In the genomic region with DNA sequence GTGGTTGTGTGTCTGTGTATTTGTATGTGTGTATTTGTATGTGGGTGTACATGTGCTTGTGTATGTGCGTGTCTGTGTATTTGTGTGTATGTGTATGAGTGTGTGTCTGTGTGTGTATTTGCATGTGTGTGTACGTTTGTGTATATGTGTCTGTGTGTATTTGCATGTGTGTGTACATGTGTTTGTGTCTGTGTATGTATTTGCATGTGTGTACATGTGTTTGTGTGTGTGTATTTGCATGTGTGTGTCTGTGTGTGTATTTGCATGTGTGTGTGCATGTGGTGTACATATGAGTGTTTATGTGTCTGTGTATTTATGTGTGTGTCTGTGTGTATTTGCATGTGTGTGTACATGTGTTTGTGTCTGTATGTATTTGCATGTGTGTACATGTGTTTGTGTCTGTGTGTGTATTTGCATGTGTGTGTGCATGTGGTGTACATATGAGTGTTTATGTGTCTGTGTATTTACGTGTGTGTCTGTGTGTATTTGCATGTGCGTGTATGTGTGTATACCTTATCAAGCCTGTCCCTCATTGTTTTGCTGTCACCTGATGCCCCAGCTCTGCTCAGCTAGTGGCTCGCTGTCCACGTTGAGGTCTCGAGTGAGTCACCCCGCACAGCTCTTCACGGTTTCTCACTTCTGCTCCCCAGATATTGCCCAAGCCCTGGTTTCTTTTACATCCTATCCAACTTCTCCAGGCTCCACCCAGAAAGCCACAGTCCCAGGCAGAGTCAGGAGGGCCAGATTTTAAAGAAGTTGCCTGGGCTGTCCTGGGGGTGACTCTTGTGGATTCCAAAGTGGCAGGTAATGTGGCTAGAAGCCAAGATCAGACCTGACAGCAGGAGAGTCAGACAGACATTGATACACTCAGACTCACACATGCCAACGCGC, we compare ENCODE assay signal across 9 cellular contexts. TPM values are rescaled to one million over a fixed set of nuclear protein-coding genes. Genes with fewer than 3 reads are reported as not detected.
DNase-seq lines count a peak whose midpoint lies in the region; ATAC-seq and TF ChIP-seq lines count a peak whose summit lies in the region.
"Had no signal": no experiment of that assay in that cellular context is flagged by ENCODE, and none has a peak within 500 bp of the region (broad histone marks: within the 10 kb centered on the region; RNA-seq: fewer than 3 reads in every experiment).

No MANE protein-coding gene starts in this region.

- H3K23ac ChIP-seq in trophoblast cell (ENCODE audit: low read length): no peak overlapping the region

- ATAC-seq in GM21367 (IDR thresholded peaks at IDR 0.05; ENCODE audit: unreplicated experiment): no peak

- WGBS in trophoblast cell (ENCODE audit: extremely low coverage, insufficient coverage, insufficient read length): no CpG with 5 or more reads among the region's 11 CpGs

- H4K91ac ChIP-seq in trophoblast cell (ENCODE audit: low read depth, low read length): no peak overlapping the region

- H2BK5ac ChIP-seq in trophoblast cell (ENCODE audit: low read depth, low read length, poor library complexity): no peak overlapping the region

- TF ChIP-seq CTCF in epithelial cell of esophagus (IDR thresholded peaks at IDR 0.05; ENCODE audit: insufficient read depth, low read depth, low read length, missing control alignments): no peak

- H3K4me1 Mint-ChIP-seq in activated T-helper 1 cell treated with anti-CD3 and anti-CD28 coated beads, Interleukin-12 subunit alpha, Interleukin-12 subunit beta, Interleukin-2, Interleukin-4 antibody, amounts not matched to agents 30 ng/mL and 10 ng/mL and 1 ng/mL, durations not matched to agents 14 hours and 24 hours and 36 hours (ENCODE audit: low read depth): peaks cover 6% of the 10 kb centered on the region

- H3K79me1 ChIP-seq in trophoblast cell (ENCODE audit: low read length): peaks cover 3% of the 10 kb centered on the region

- H2BK120ac ChIP-seq in trophoblast cell (ENCODE audit: insufficient read depth, low read length, poor library complexity): no peak overlapping the region

- no peaks in the 10 kb centered on the region for H3K79me2 ChIP-seq in trophoblast cell (ENCODE audit: control insufficient read depth, insufficient read depth, low read length, poor library complexity)

- no peak overlapping the region for H3K4me3 Mint-ChIP-seq in activated T-helper 1 cell treated with anti-CD3 and anti-CD28 coated beads, Interleukin-12 subunit alpha, Interleukin-12 subunit beta, Interleukin-2, Interleukin-4 antibody, amounts not matched to agents 30 ng/mL and 10 ng/mL and 1 ng/mL, durations not matched to agents 14 hours and 24 hours and 36 hours

- H3K4ac ChIP-seq in trophoblast cell (ENCODE audit: low read depth, low read length): no peak overlapping the region

- no peaks in the 10 kb centered on the region for H3K9me3 Mint-ChIP-seq in activated T-helper 1 cell treated with anti-CD3 and anti-CD28 coated beads, Interleukin-12 subunit alpha, Interleukin-12 subunit beta, Interleukin-2, Interleukin-4 antibody, amounts not matched to agents 30 ng/mL and 10 ng/mL and 1 ng/mL, durations not matched to agents 14 hours and 24 hours and 36 hours

- no peak overlapping the region for H3K27ac Mint-ChIP-seq in activated T-helper 1 cell treated with anti-CD3 and anti-CD28 coated beads, Interleukin-12 subunit alpha, Interleukin-12 subunit beta, Interleukin-2, Interleukin-4 antibody, amounts not matched to agents 30 ng/mL and 10 ng/mL and 1 ng/mL, durations not matched to agents 14 hours and 24 hours and 36 hours

- peaks cover 5 to 18% of the 10 kb centered on the region in 2 experiments for H3K4me1 ChIP-seq in trophoblast cell (ENCODE audit: control insufficient read depth in 1 of 2, insufficient read depth in 2 of 2, low read length in 2 of 2)

- H4K8ac ChIP-seq in trophoblast cell (ENCODE audit: low read depth, low read length): no peak overlapping the region

- no peak overlapping the region for H3K9ac ChIP-seq in trophoblast cell (ENCODE audit: low read length)

- H3K9me3 ChIP-seq in trophoblast cell (ENCODE audit: insufficient read depth, low read depth, low read length): no peaks in the 10 kb centered on the region

- intact Hi-C loops in activated T-helper 1 cell treated with anti-CD3 and anti-CD28 coated beads, Interleukin-12 subunit alpha, Interleukin-12 subunit beta, Interleukin-2, Interleukin-4 antibody, amounts not matched to agents 30 ng/mL and 10 ng/mL and 1 ng/mL, durations not matched to agents 14 hours and 24 hours and 36 hours (cut with micrococcal nuclease): no loop called here

- no peak overlapping the region for H3K27ac ChIP-seq in trophoblast cell (ENCODE audit: low read depth, low read length)

- no peak overlapping the region for H3K18ac ChIP-seq in trophoblast cell (ENCODE audit: low read length)

- H3K4me3 ChIP-seq in epithelial cell of esophagus (ENCODE audit: low read length) (no peak overlapping the region), trophoblast cell (ENCODE audit: low read depth, low read length) (no peak overlapping the region)

- H3K36me3 Mint-ChIP-seq in activated T-helper 1 cell treated with anti-CD3 and anti-CD28 coated beads, Interleukin-12 subunit alpha, Interleukin-12 subunit beta, Interleukin-2, Interleukin-4 antibody, amounts not matched to agents 30 ng/mL and 10 ng/mL and 1 ng/mL, durations not matched to agents 14 hours and 24 hours and 36 hours (ENCODE audit: low read depth): no peaks in the 10 kb centered on the region

- H3K27me3 ChIP-seq in trophoblast cell (ENCODE audit: insufficient read depth, low read length): no peaks in the 10 kb centered on the region

- no peaks in the 10 kb centered on the region for H3K36me3 ChIP-seq in trophoblast cell (ENCODE audit: control insufficient read depth in 1 of 2, insufficient read depth in 2 of 2, low read length in 2 of 2)

- no peak overlapping the region for H4K12ac ChIP-seq in trophoblast cell (ENCODE audit: low read depth, low read length)

- peak; percentile 72 for DNase-seq in H4 (ENCODE audit: low spot score)
- DNase-seq in NOMO-1 (lab: John Stamatoyannopoulos, UW; ENCODE audit: unreplicated experiment in 2 of 2): peak; percentile 88 to 98
- peak; percentile 98 for DNase-seq in epithelial cell of esophagus (ENCODE audit: low read depth)
- peak; percentile 54 for DNase-seq in trophoblast cell
- DNase-seq in NCI-H2081 (lab: John Stamatoyannopoulos, UW): no peak
- no peak for DNase-seq in activated T-helper 1 cell treated with anti-CD3 and anti-CD28 coated beads, Interleukin-12 subunit alpha, Interleukin-12 subunit beta, Interleukin-2, Interleukin-4 antibody, amounts not matched to agents 30 ng/mL and 10 ng/mL and 1 ng/mL, durations not matched to agents 14 hours and 24 hours and 36 hours (ENCODE audit: low spot score)
- no peak for DNase-seq in activated naive CD4-positive, alpha-beta T cell treated with Interleukin-2 at 50 U/mL for 16 hours
- DNase-seq: NCI-H774 had no signal

- H3K27me3 Mint-ChIP-seq in activated T-helper 1 cell treated with anti-CD3 and anti-CD28 coated beads, Interleukin-12 subunit alpha, Interleukin-12 subunit beta, Interleukin-2, Interleukin-4 antibody, amounts not matched to agents 30 ng/mL and 10 ng/mL and 1 ng/mL, durations not matched to agents 14 hours and 24 hours and 36 hours (ENCODE audit: insufficient read depth): no peaks in the 10 kb centered on the region

- H2AK5ac ChIP-seq in trophoblast cell (ENCODE audit: low read length): no peak overlapping the region

- H3K14ac ChIP-seq in trophoblast cell (ENCODE audit: low read length): no peak overlapping the region

- no peak overlapping the region for H2AFZ ChIP-seq in trophoblast cell (ENCODE audit: insufficient read depth, low read length, poor library complexity)

- H3K4me2 ChIP-seq in trophoblast cell (ENCODE audit: low read length): no peak overlapping the region

- no peak overlapping the region for H2BK12ac ChIP-seq in trophoblast cell (ENCODE audit: low read length)

RNA-seq across cellular contexts. Expression of gene MB, which starts 15.1 kb away (rescaled TPM):
- total RNA-seq in H4 (2014; rRNA removed; shearing (Covaris generic)): not detected in 2 replicates
- polyA plus RNA-seq in trophoblast cell (2013): 0.70 and 0.71 TPM in 2 replicates
- 5.3 and 5.7 TPM in 2 replicates for total RNA-seq in activated T-helper 1 cell treated with anti-CD3 and anti-CD28 coated beads, Interleukin-12 subunit alpha, Interleukin-12 subunit beta, Interleukin-2, Interleukin-4 antibody, amounts not matched to agents 30 ng/mL and 10 ng/mL and 1 ng/mL, durations not matched to agents 14 hours and 24 hours and 36 hours

RNA-seq across cellular contexts. Expression of gene APOL6, which starts 46.3 kb away (rescaled TPM):
- total RNA-seq in H4 (2014; rRNA removed; shearing (Covaris generic)): 13.6 and 14.9 TPM in 2 replicates
- 0.37 and 0.43 TPM in 2 replicates for polyA plus RNA-seq in trophoblast cell (2013)
- total RNA-seq in activated T-helper 1 cell treated with anti-CD3 and anti-CD28 coated beads, Interleukin-12 subunit alpha, Interleukin-12 subunit beta, Interleukin-2, Interleukin-4 antibody, amounts not matched to agents 30 ng/mL and 10 ng/mL and 1 ng/mL, durations not matched to agents 14 hours and 24 hours and 36 hours: 27.3 and 27.7 TPM in 2 replicates

Comparison
In these comparisons a context has a peak if more than half of its experiments do, and no peak if none do; other contexts are left out.
1. DNase-seq: peak in H4 (single experiment), NOMO-1 (2 of 2), epithelial cell of esophagus (single experiment) and trophoblast cell (2 of 2); none in NCI-H2081 (0 of 2), activated T-helper 1 cell treated with anti-CD3 and anti-CD28 coated beads, Interleukin-12 subunit alpha, Interleukin-12 subunit beta, Interleukin-2, Interleukin-4 antibody, amounts not matched to agents 30 ng/mL and 10 ng/mL and 1 ng/mL, durations not matched to agents 14 hours and 24 hours and 36 hours (single experiment) and activated naive CD4-positive, alpha-beta T cell treated with Interleukin-2 at 50 U/mL for 16 hours (single experiment).